8 cellular contexts compared by ENCODE assay signal in genomic region chr22:39522091-39522490, GRCh38. TPM values are rescaled to one million over a fixed set of nuclear protein-coding genes. Genes with fewer than 3 reads are reported as not detected.
A peak's percentile ranks its signal among the peaks of the same experiment; 100 is the strongest.
DNase-seq lines count a peak whose midpoint lies in the region; TF ChIP-seq lines count a peak whose summit lies in the region.
"Not testable (repeated sequence)": the region's sequence is repeated elsewhere in the genome, so short reads cannot be mapped to it uniquely, and the experiment has no call there.

No MANE protein-coding gene starts in this region.

- H3K36me3 ChIP-seq in DOHH2 (ENCODE audit: control insufficient read depth, low read length): peaks cover 87% of the 10 kb centered on the region
- H3K36me3 ChIP-seq in MM.1S (replicated peaks; ENCODE audit: insufficient read depth, low read length): peaks cover 15% of the 10 kb centered on the region
- H3K36me3 ChIP-seq in breast epithelium, uterus: not testable (repeated sequence)
- H3K36me3 ChIP-seq in mesendoderm (ENCODE audit: control insufficient read depth, insufficient read depth, low read length): peaks cover 28% of the 10 kb centered on the region
- H3K36me3 ChIP-seq in rectal smooth muscle tissue (ENCODE audit: control insufficient read depth, insufficient read depth, low read length): peaks cover 27% of the 10 kb centered on the region

- H3K79me2 ChIP-seq in DOHH2 (ENCODE audit: control insufficient read depth, low read length) (peaks cover 76% of the 10 kb centered on the region), MM.1S (ENCODE audit: low read length) (peaks cover 71% of the 10 kb centered on the region), mesendoderm (ENCODE audit: control insufficient read depth, insufficient read depth, low read length) (peaks cover 34% of the 10 kb centered on the region)

- not testable (repeated sequence) for TF ChIP-seq POLR2A in breast epithelium (IDR thresholded peaks at IDR 0.05); uterus (IDR thresholded peaks at IDR 0.05)

- H3K9me3 ChIP-seq in DOHH2 (ENCODE audit: control insufficient read depth, insufficient read depth, low read length); MM.1S (replicated peaks; ENCODE audit: insufficient read depth, low read length); breast epithelium; uterus: not testable (repeated sequence)

- H2AK5ac ChIP-seq in mesendoderm (ENCODE audit: low read length): not testable (repeated sequence)

- DNase-seq in MM.1S; activated CD4-positive, alpha-beta memory T cell treated with anti-CD3 and anti-CD28 coated beads, Interleukin-2, amount 10 ng/mL, durations not matched to agents 7 days and 5 days; breast epithelium (ENCODE audit: low spot score in 2 of 2); fibroblast of the aortic adventitia (ENCODE audit: low read depth); mesendoderm; uterus: not testable (repeated sequence)

- H2BK15ac ChIP-seq in mesendoderm (replicated peaks; ENCODE audit: low read depth): not testable (repeated sequence)

- peaks cover 65% of the 10 kb centered on the region for H3K4me1 Mint-ChIP-seq in activated CD4-positive, alpha-beta memory T cell treated with anti-CD3 and anti-CD28 coated beads, Interleukin-2, amount 10 ng/mL, durations not matched to agents 7 days and 5 days

- H2AFZ ChIP-seq in MM.1S (ENCODE audit: low read length): not testable (repeated sequence)

- peaks cover 16% of the 10 kb centered on the region for H4K20me1 ChIP-seq in DOHH2 (ENCODE audit: control insufficient read depth, insufficient read depth, low read depth, low read length)
- peaks cover 28% of the 10 kb centered on the region for H4K20me1 ChIP-seq in MM.1S (ENCODE audit: insufficient read depth, low read length)

- CTCF ChIA-PET in activated CD4-positive, alpha-beta memory T cell treated with anti-CD3 and anti-CD28 coated beads, Interleukin-2, amount 10 ng/mL, durations not matched to agents 7 days and 5 days (lab: Charles Lee): interaction anchor here (1.1 to 1.2 kb wide), 2 partner anchors 503 to 515 kb away, joined by 4 read pairs; no protein-coding TSS in a partner anchor

- H3K27me3 ChIP-seq in DOHH2 (ENCODE audit: control insufficient read depth, low read length); MM.1S (replicated peaks; ENCODE audit: insufficient read depth, low read length); breast epithelium; mesendoderm (ENCODE audit: insufficient read depth, low read length, poor library complexity); rectal smooth muscle tissue (ENCODE audit: control insufficient read depth, insufficient read depth, low read length); uterus: not testable (repeated sequence)

- H3K4me3 ChIP-seq in DOHH2 (ENCODE audit: low read length) (peak overlapping the region; percentile 86), MM.1S (ENCODE audit: low read length) (peak overlapping the region; percentile 100), breast epithelium (peak overlapping the region; percentile 97 to 100 (median 99)), fibroblast of the aortic adventitia (ENCODE audit: low read depth, low read length) (peak overlapping the region; percentile 90), mesendoderm (ENCODE audit: low read length) (peak overlapping the region; percentile 99), rectal smooth muscle tissue (ENCODE audit: low read length) (peak overlapping the region; percentile 88), uterus (peak overlapping the region; percentile 94 to 100)

- H3K4me2 ChIP-seq in DOHH2 (ENCODE audit: low read length) (peak overlapping the region; percentile 98), MM.1S (ENCODE audit: low read depth, low read length) (peak overlapping the region; percentile 49; the same call in 1 of the 2 replicates), mesendoderm (ENCODE audit: low read length) (peak overlapping the region; percentile 93)

- WGBS in mesendoderm (ENCODE audit: extremely low coverage, insufficient coverage, low lambda C conversion rate): no CpG with 5 or more reads among the region's 5 CpGs

- POLR2A ChIA-PET in activated CD4-positive, alpha-beta memory T cell treated with anti-CD3 and anti-CD28 coated beads, Interleukin-2, amount 10 ng/mL, durations not matched to agents 7 days and 5 days (lab: Charles Lee): interaction anchor here (1.0 to 11.3 kb wide), 11 partner anchors 7 to 404 kb away, joined by 3 to 124 read pairs (median 11); partner anchors contain the start of genes MIEF1, RPL3, RPS19BP1 and TAB1

- H4K5ac ChIP-seq in mesendoderm (ENCODE audit: low read length): not testable (repeated sequence)

- H3K27ac ChIP-seq in DOHH2 (ENCODE audit: low read depth, low read length) (peak overlapping the region; percentile 88), MM.1S (ENCODE audit: low read length) (peak overlapping the region; percentile 85; the same call in 1 of the 2 replicates), breast epithelium (peak overlapping the region; percentile 99 to 100), rectal smooth muscle tissue (ENCODE audit: low read depth, low read length) (peak overlapping the region; percentile 100), uterus (peak overlapping the region; percentile 98 to 99)
- not testable (repeated sequence) for H3K27ac ChIP-seq in mesendoderm (ENCODE audit: low read depth, low read length)

- H3K4me3 Mint-ChIP-seq in activated CD4-positive, alpha-beta memory T cell treated with anti-CD3 and anti-CD28 coated beads, Interleukin-2, amount 10 ng/mL, durations not matched to agents 7 days and 5 days: peak overlapping the region; percentile 94

- not testable (repeated sequence) for H2BK120ac ChIP-seq in mesendoderm (ENCODE audit: low read depth, low read length)

- H3K4me1 ChIP-seq in DOHH2 (ENCODE audit: control insufficient read depth, low read length): peaks cover 72% of the 10 kb centered on the region
- H3K4me1 ChIP-seq in MM.1S (ENCODE audit: low read length): peaks cover 24% of the 10 kb centered on the region
- H3K4me1 ChIP-seq in breast epithelium: peaks cover 9 to 22% of the 10 kb centered on the region in 2 donors
- H3K4me1 ChIP-seq in mesendoderm (ENCODE audit: control insufficient read depth, low read depth, low read length): not testable (repeated sequence)
- H3K4me1 ChIP-seq in rectal smooth muscle tissue (ENCODE audit: control insufficient read depth, insufficient read depth, low read length): peaks cover 21% of the 10 kb centered on the region
- peaks cover 9 to 33% of the 10 kb centered on the region in 2 donors for H3K4me1 ChIP-seq in uterus

- not testable (repeated sequence) for H2BK5ac ChIP-seq in mesendoderm (ENCODE audit: low read length)

- H3K9ac ChIP-seq in MM.1S (ENCODE audit: low read length) (peak overlapping the region; percentile 100; the same call in 1 of the 2 replicates), mesendoderm (ENCODE audit: low read length) (peak overlapping the region; percentile 70), rectal smooth muscle tissue (ENCODE audit: low read length) (peak overlapping the region; percentile 71)

- peaks cover 64% of the 10 kb centered on the region for H3K36me3 Mint-ChIP-seq in activated CD4-positive, alpha-beta memory T cell treated with anti-CD3 and anti-CD28 coated beads, Interleukin-2, amount 10 ng/mL, durations not matched to agents 7 days and 5 days (ENCODE audit: low read depth)

- H3K56ac ChIP-seq in mesendoderm (ENCODE audit: low read length): peak overlapping the region; percentile 88

- H3K9me3 Mint-ChIP-seq in activated CD4-positive, alpha-beta memory T cell treated with anti-CD3 and anti-CD28 coated beads, Interleukin-2, amount 10 ng/mL, durations not matched to agents 7 days and 5 days: not testable (repeated sequence)

- H3K4ac ChIP-seq in mesendoderm (ENCODE audit: low read depth, low read length): not testable (repeated sequence)

- not testable (repeated sequence) for H3K18ac ChIP-seq in mesendoderm (ENCODE audit: low read length)

- not testable (repeated sequence) for H3K9me2 ChIP-seq in DOHH2 (replicated peaks; ENCODE audit: control insufficient read depth, low read length); MM.1S (replicated peaks; ENCODE audit: insufficient read depth, low read length)

- not testable (repeated sequence) for TF ChIP-seq CTCF in DOHH2 (IDR thresholded peaks at IDR 0.05; ENCODE audit: low read depth, low read length, poor library complexity, severe bottlenecking); MM.1S (IDR thresholded peaks at IDR 0.05; ENCODE audit: low read length); breast epithelium (IDR thresholded peaks at IDR 0.05); fibroblast of the aortic adventitia (IDR thresholded peaks at IDR 0.05; ENCODE audit: insufficient read depth, low read length); uterus (IDR thresholded peaks at IDR 0.05)

- intact Hi-C loops in breast epithelium (cut with DNase I; ENCODE audit: low total_unique reads): loop anchor here (10.0 kb wide), 1 partner anchor 207 kb away; the partner anchor contains the start of gene RPL3
- intact Hi-C loops in uterus (cut with DNase I; ENCODE audit: low total_unique reads): not testable (repeated sequence)

- H4K8ac ChIP-seq in mesendoderm (ENCODE audit: low read depth, low read length): not testable (repeated sequence)

- not testable (repeated sequence) for H3K23ac ChIP-seq in mesendoderm (ENCODE audit: low read length)

- H3K27me3 Mint-ChIP-seq in activated CD4-positive, alpha-beta memory T cell treated with anti-CD3 and anti-CD28 coated beads, Interleukin-2, amount 10 ng/mL, durations not matched to agents 7 days and 5 days: not testable (repeated sequence)

- peak overlapping the region; percentile 99 for H3K27ac Mint-ChIP-seq in activated CD4-positive, alpha-beta memory T cell treated with anti-CD3 and anti-CD28 coated beads, Interleukin-2, amount 10 ng/mL, durations not matched to agents 7 days and 5 days

- H3F3A ChIP-seq in DOHH2 (ENCODE audit: control insufficient read depth, insufficient read depth) (peaks cover 77% of the 10 kb centered on the region), MM.1S (ENCODE audit: insufficient read depth, low read length) (peaks cover 80% of the 10 kb centered on the region)

- peaks cover 13% of the 10 kb centered on the region for H3K79me1 ChIP-seq in mesendoderm (ENCODE audit: low read length)

RNA-seq across cellular contexts. Expression of gene ATF4, which starts 1.7 kb away (rescaled TPM):
- 100 to 1,000 TPM; 456 to 460 TPM for total RNA-seq in activated CD4-positive, alpha-beta memory T cell treated with anti-CD3 and anti-CD28 coated beads, Interleukin-2, amount 10 ng/mL, durations not matched to agents 7 days and 5 days
- total RNA-seq in breast epithelium (100 to 1,000 TPM; 339 to 403 (median 347) TPM), fibroblast of the aortic adventitia (ENCODE audit: low replicate concordance) (259 and 946 TPM in 2 replicates), uterus (100 to 1,000 TPM; 105 to 351 (median 293) TPM)
- 631 TPM for polyA plus RNA-seq in mesendoderm (2013, experiment 1 of 2)
- polyA plus RNA-seq in mesendoderm (2013, experiment 2 of 2): 629 TPM

RNA-seq across cellular contexts. Expression of gene RPS19BP1, which starts 10.5 kb away (rescaled TPM):
- 10 to 100 TPM; 54.3 to 60.7 TPM for total RNA-seq in activated CD4-positive, alpha-beta memory T cell treated with anti-CD3 and anti-CD28 coated beads, Interleukin-2, amount 10 ng/mL, durations not matched to agents 7 days and 5 days
- 100 to 1,000 TPM; 112 to 177 (median 159) TPM for total RNA-seq in breast epithelium
- total RNA-seq in fibroblast of the aortic adventitia (ENCODE audit: low replicate concordance): 39.6 and 108 TPM in 2 replicates
- polyA plus RNA-seq in mesendoderm (2013, experiment 1 of 2): 84.4 TPM
- 84.3 TPM for polyA plus RNA-seq in mesendoderm (2013, experiment 2 of 2)
- 100 to 1,000 TPM in 1 of 4 donors, 10 to 100 TPM in 3; 24.5 to 125 (median 50.7) TPM for total RNA-seq in uterus

RNA-seq across cellular contexts. Expression of gene MIEF1, which starts 20.0 kb away (rescaled TPM):
- total RNA-seq in activated CD4-positive, alpha-beta memory T cell treated with anti-CD3 and anti-CD28 coated beads, Interleukin-2, amount 10 ng/mL, durations not matched to agents 7 days and 5 days: 10 to 100 TPM; 32.4 to 32.6 TPM
- total RNA-seq in breast epithelium (10 to 100 TPM; 19.7 to 24.3 (median 22.9) TPM), fibroblast of the aortic adventitia (ENCODE audit: low replicate concordance) (24.0 and 27.7 TPM in 2 replicates), uterus (10 to 100 TPM in 3 of 4 donors, 1 to 10 TPM in 1; 6.9 to 23.3 (median 20.6) TPM)
- polyA plus RNA-seq in mesendoderm (2013, experiment 1 of 2): 28.6 TPM
- polyA plus RNA-seq in mesendoderm (2013, experiment 2 of 2): 28.4 TPM

RNA-seq across cellular contexts. Expression of gene CACNA1I, which starts 48.5 kb away (rescaled TPM):
- 1 to 10 TPM; 8.7 to 8.8 TPM for total RNA-seq in activated CD4-positive, alpha-beta memory T cell treated with anti-CD3 and anti-CD28 coated beads, Interleukin-2, amount 10 ng/mL, durations not matched to agents 7 days and 5 days
- total RNA-seq in breast epithelium: under 1 TPM; 0.32 to 0.44 (median 0.33) TPM
- under 0.01 and 0.08 TPM in 2 replicates for total RNA-seq in fibroblast of the aortic adventitia (ENCODE audit: low replicate concordance)
- polyA plus RNA-seq in mesendoderm (2013, experiment 1 of 2): 0.21 TPM
- polyA plus RNA-seq in mesendoderm (2013, experiment 2 of 2): 0.21 TPM
- total RNA-seq in uterus: under 1 TPM in 2 of 4 donors, not detected in 2; under 0.01 to 0.15 TPM
